ENCODE assay signal across 8 cellular contexts in genomic region chr1:2821970-2822620, GRCh38. TPM values are rescaled to one million over a fixed set of nuclear protein-coding genes. Genes with fewer than 3 reads are reported as not detected.
DNase-seq lines count a peak whose midpoint lies in the region; ATAC-seq and TF ChIP-seq lines count a peak whose summit lies in the region.

No MANE protein-coding gene starts in this region.

- no peak for TF ChIP-seq CTCF in foreskin keratinocyte (conservative IDR thresholded peaks at IDR 0.05)

- peaks cover 26 to 29% of the 10 kb centered on the region in 2 donors for H3K27me3 Mint-ChIP-seq in stimulated activated naive B cell treated with anti-CD40 and anti-IgM and Interleukin-4, amounts not matched to agents 10 μg/mL and 1 μg/mL and 100 μg/mL, for 72 hours

- DNase-seq in ELF-1 (ENCODE audit: low read depth, low spot score), result peak; percentile 60
- DNase-seq in NCI-H1105 (lab: John Stamatoyannopoulos, UW), result peak; percentile 26
- DNase-seq in activated T-cell treated with anti-CD3 and anti-CD28 coated beads, Interleukin-2, amount 50 U/mL, for 48 hours, result peak; percentile 53 to 66
- DNase-seq in left kidney (ENCODE audit: low read depth, low spot score), result peak; percentile 59
- no peak for DNase-seq in stimulated activated naive B cell treated with anti-CD40 and anti-IgM and Interleukin-4, amounts not matched to agents 10 μg/mL and 1 μg/mL and 100 μg/mL, for 72 hours
- no peak for DNase-seq in foreskin keratinocyte
- DNase-seq in islet precursor cell, result no peak

- H3K27ac Mint-ChIP-seq in stimulated activated naive B cell treated with anti-CD40 and anti-IgM and Interleukin-4, amounts not matched to agents 10 μg/mL and 1 μg/mL and 100 μg/mL, for 72 hours, result no peak overlapping the region

- H3K27me3 ChIP-seq in foreskin keratinocyte, result no peaks in the 10 kb centered on the region

- H3K4me3 Mint-ChIP-seq in stimulated activated naive B cell treated with anti-CD40 and anti-IgM and Interleukin-4, amounts not matched to agents 10 μg/mL and 1 μg/mL and 100 μg/mL, for 72 hours, result no peak overlapping the region

- H3K36me3 Mint-ChIP-seq in stimulated activated naive B cell treated with anti-CD40 and anti-IgM and Interleukin-4, amounts not matched to agents 10 μg/mL and 1 μg/mL and 100 μg/mL, for 72 hours, result no peaks in the 10 kb centered on the region

- H3K27ac ChIP-seq in foreskin keratinocyte, result no peak overlapping the region

- H3K4me1 Mint-ChIP-seq in stimulated activated naive B cell treated with anti-CD40 and anti-IgM and Interleukin-4, amounts not matched to agents 10 μg/mL and 1 μg/mL and 100 μg/mL, for 72 hours, result peaks cover 0 to 2% of the 10 kb centered on the region in 2 donors

- ATAC-seq in stimulated activated naive B cell treated with anti-CD40 and anti-IgM and Interleukin-4, amounts not matched to agents 10 μg/mL and 1 μg/mL and 100 μg/mL, for 72 hours (replicated peaks), result peak; percentile 77 to 80
- ATAC-seq in foreskin keratinocyte (no peak), GM21717 (IDR thresholded peaks at IDR 0.05; ENCODE audit: unreplicated experiment) (no peak)

- no peaks in the 10 kb centered on the region for H3K4me1 ChIP-seq in foreskin keratinocyte

- peaks cover 0 to 3% of the 10 kb centered on the region in 2 donors for H3K9me3 Mint-ChIP-seq in stimulated activated naive B cell treated with anti-CD40 and anti-IgM and Interleukin-4, amounts not matched to agents 10 μg/mL and 1 μg/mL and 100 μg/mL, for 72 hours

RNA-seq across cellular contexts. Expression of gene TTC34, which starts 20.6 kb away (rescaled TPM):
- 0.07 TPM in 2 replicates for total RNA-seq in foreskin keratinocyte
- polyA plus RNA-seq in foreskin keratinocyte, result under 0.01 and 0.01 TPM in 2 replicates

Comparison
In these comparisons a context has a peak if more than half of its experiments do, and no peak if none do; other contexts are left out.
1. DNase-seq: peak in ELF-1 (single experiment), NCI-H1105 (single experiment), activated T-cell treated with anti-CD3 and anti-CD28 coated beads, Interleukin-2, amount 50 U/mL, for 48 hours (2 of 2) and left kidney (single experiment); none in stimulated activated naive B cell treated with anti-CD40 and anti-IgM and Interleukin-4, amounts not matched to agents 10 μg/mL and 1 μg/mL and 100 μg/mL, for 72 hours (single experiment), foreskin keratinocyte (0 of 2) and islet precursor cell (single experiment).
2. ATAC-seq: peak in stimulated activated naive B cell treated with anti-CD40 and anti-IgM and Interleukin-4, amounts not matched to agents 10 μg/mL and 1 μg/mL and 100 μg/mL, for 72 hours (2 of 2); none in foreskin keratinocyte (single experiment) and GM21717 (single experiment).